In genomic region chr12:24835377-24835776, GRCh38 we compare ENCODE assay signal across 1 cellular context.
TF ChIP-seq lines count a peak whose summit lies in the region.

No MANE protein-coding gene starts in this region.

TF ChIP-seq in HEK293, 187 proteins besides CTCF, POLR2A, EP300 and RAD21 (continued from another document):
- TF ChIP-seq, protein P1, sequence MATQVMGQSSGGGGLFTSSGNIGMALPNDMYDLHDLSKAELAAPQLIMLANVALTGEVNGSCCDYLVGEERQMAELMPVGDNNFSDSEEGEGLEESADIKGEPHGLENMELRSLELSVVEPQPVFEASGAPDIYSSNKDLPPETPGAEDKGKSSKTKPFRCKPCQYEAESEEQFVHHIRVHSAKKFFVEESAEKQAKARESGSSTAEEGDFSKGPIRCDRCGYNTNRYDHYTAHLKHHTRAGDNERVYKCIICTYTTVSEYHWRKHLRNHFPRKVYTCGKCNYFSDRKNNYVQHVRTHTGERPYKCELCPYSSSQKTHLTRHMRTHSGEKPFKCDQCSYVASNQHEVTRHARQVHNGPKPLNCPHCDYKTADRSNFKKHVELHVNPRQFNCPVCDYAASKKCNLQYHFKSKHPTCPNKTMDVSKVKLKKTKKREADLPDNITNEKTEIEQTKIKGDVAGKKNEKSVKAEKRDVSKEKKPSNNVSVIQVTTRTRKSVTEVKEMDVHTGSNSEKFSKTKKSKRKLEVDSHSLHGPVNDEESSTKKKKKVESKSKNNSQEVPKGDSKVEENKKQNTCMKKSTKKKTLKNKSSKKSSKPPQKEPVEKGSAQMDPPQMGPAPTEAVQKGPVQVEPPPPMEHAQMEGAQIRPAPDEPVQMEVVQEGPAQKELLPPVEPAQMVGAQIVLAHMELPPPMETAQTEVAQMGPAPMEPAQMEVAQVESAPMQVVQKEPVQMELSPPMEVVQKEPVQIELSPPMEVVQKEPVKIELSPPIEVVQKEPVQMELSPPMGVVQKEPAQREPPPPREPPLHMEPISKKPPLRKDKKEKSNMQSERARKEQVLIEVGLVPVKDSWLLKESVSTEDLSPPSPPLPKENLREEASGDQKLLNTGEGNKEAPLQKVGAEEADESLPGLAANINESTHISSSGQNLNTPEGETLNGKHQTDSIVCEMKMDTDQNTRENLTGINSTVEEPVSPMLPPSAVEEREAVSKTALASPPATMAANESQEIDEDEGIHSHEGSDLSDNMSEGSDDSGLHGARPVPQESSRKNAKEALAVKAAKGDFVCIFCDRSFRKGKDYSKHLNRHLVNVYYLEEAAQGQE (tag by site-specific recombination; IDR thresholded peaks at IDR 0.05), result 0 out of 2 replicates have a peak, but pooled peaks have one; percentile 48
- TF ChIP-seq ZBTB11 (tag by site-specific recombination; conservative IDR thresholded peaks at IDR 0.05; ENCODE audit: low read depth), result peak; percentile 69; the same call in 1 of the 2 replicates
- TF ChIP-seq ZNF521 (tag by site-specific recombination; IDR thresholded peaks at IDR 0.05), result no peak
- peak; percentile 66 for TF ChIP-seq ZNF623 (tag by site-specific recombination; IDR thresholded peaks at IDR 0.05)
- TF ChIP-seq ZNF830 (tag by site-specific recombination; IDR thresholded peaks at IDR 0.05; ENCODE audit: low read depth), result no peak
- no peak for TF ChIP-seq ZNF510 (tag by site-specific recombination; IDR thresholded peaks at IDR 0.05; ENCODE audit: insufficient replicate concordance)
- TF ChIP-seq HOXD13 (CRISPR knock-in tag; IDR thresholded peaks at IDR 0.05; ENCODE audit: borderline replicate concordance), result no peak
- peak; percentile 64 for TF ChIP-seq ZNF426 (tag by site-specific recombination; IDR thresholded peaks at IDR 0.05)
- TF ChIP-seq KLF16 (tag by site-specific recombination; IDR thresholded peaks at IDR 0.05), result no peak
- TF ChIP-seq ZNF488 (tag by site-specific recombination; IDR thresholded peaks at IDR 0.05), result no peak
- no peak for TF ChIP-seq ZFP41 (tag by site-specific recombination; IDR thresholded peaks at IDR 0.05; ENCODE audit: borderline replicate concordance)
- TF ChIP-seq ZNF362 (tag by site-specific recombination; IDR thresholded peaks at IDR 0.05), result no peak
- peak; percentile 68 for TF ChIP-seq ZNF555 (tag by site-specific recombination; conservative IDR thresholded peaks at IDR 0.05)
- peak; percentile 79 for TF ChIP-seq ZNF518A (tag by site-specific recombination; conservative IDR thresholded peaks at IDR 0.05; ENCODE audit: low read depth)
TF ChIP-seq in HEK293: peak in this region for 12.
